1 cellular context compared by ENCODE assay signal in genomic region chr17:68437979-68438877, GRCh38.
TF ChIP-seq lines count a peak whose summit lies in the region.

No MANE protein-coding gene starts in this region.

TF ChIP-seq in GM12878, 131 proteins besides CTCF, POLR2A, EP300 and RAD21:
- TF ChIP-seq REST (IDR thresholded peaks at IDR 0.05; ENCODE audit: low read depth, low read length) (no peak), POLR2AphosphoS2 (IDR thresholded peaks at IDR 0.05; ENCODE audit: low read depth, low read length) (no peak), FOS (IDR thresholded peaks at IDR 0.05; ENCODE audit: borderline replicate concordance, extremely low read depth, insufficient read length) (no peak), ETV6 (conservative IDR thresholded peaks at IDR 0.05 in 1 of 2, IDR thresholded peaks at IDR 0.05 in 1 of 2; ENCODE audit: borderline replicate concordance in 1 of 2, low read depth in 1 of 2) (peak in 1 of 2 experiments; percentile 52; a peak in 1 of 4 replicates), HDAC2 (IDR thresholded peaks at IDR 0.05) (no peak), ESRRA (IDR thresholded peaks at IDR 0.05; ENCODE audit: low read length) (no peak), BMI1 (IDR thresholded peaks at IDR 0.05; ENCODE audit: borderline replicate concordance) (no peak), RFX5 (IDR thresholded peaks at IDR 0.05; ENCODE audit: low read depth, low read length) (no peak), E4F1 (IDR thresholded peaks at IDR 0.05; ENCODE audit: borderline replicate concordance, partially characterized antibody) (no peak), NKRF (conservative IDR thresholded peaks at IDR 0.05) (no peak), POLR2AphosphoS5 (IDR thresholded peaks at IDR 0.05; ENCODE audit: low read length) (peak; percentile 46; the same call in 1 of the 2 replicates), POU2F2 (IDR thresholded peaks at IDR 0.05; ENCODE audit: borderline replicate concordance, low read depth, low read length) (peak; percentile 62; the same call in 1 of the 3 replicates), BHLHE40 (IDR thresholded peaks at IDR 0.05; ENCODE audit: borderline replicate concordance in 1 of 2, low read depth in 2 of 2, low read length in 1 of 2) (peak; percentile 19 to 55; a peak in 1 of 4 replicates), TAF1 (IDR thresholded peaks at IDR 0.05; ENCODE audit: borderline replicate concordance, low read depth, low read length) (0 out of 2 replicates have a peak, but pooled peaks have one; percentile 39), EED (IDR thresholded peaks at IDR 0.05; ENCODE audit: low read depth) (peak; percentile 52; the same call in 1 of the 2 replicates), SREBF2 (IDR thresholded peaks at IDR 0.05; ENCODE audit: low read length) (no peak), STAT1 (conservative IDR thresholded peaks at IDR 0.05) (no peak), SPI1 (IDR thresholded peaks at IDR 0.05; ENCODE audit: borderline replicate concordance, insufficient read depth, low read depth, low read length) (peak; percentile 77; the same call in 1 of the 2 replicates)
TF ChIP-seq in GM12878: peak in this region for 7.
